1 cellular context compared by ENCODE assay signal in genomic region chr7:44123190-44124003, GRCh38.
A peak's percentile ranks its signal among the peaks of the same experiment; 100 is the strongest.
TF ChIP-seq lines count a peak whose summit lies in the region.

Gene POLD2 (minus strand): TSS chr7:44123548. CDS start chr7:44122053, 1,495 bp downstream.

TF ChIP-seq in K562, 482 proteins besides CTCF, POLR2A, EP300 and RAD21 (continued from another document and continues in another):
- TF ChIP-seq, protein P1, sequence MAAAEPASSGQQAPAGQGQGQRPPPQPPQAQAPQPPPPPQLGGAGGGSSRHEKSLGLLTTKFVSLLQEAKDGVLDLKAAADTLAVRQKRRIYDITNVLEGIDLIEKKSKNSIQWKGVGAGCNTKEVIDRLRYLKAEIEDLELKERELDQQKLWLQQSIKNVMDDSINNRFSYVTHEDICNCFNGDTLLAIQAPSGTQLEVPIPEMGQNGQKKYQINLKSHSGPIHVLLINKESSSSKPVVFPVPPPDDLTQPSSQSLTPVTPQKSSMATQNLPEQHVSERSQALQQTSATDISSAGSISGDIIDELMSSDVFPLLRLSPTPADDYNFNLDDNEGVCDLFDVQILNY (CRISPR knock-in tag; IDR thresholded peaks at IDR 0.05): no peak
- TF ChIP-seq ZNF174 (CRISPR knock-in tag; IDR thresholded peaks at IDR 0.05) (no peak), ZNF124 (CRISPR knock-in tag; IDR thresholded peaks at IDR 0.05) (no peak), HMG20A (CRISPR knock-in tag; conservative IDR thresholded peaks at IDR 0.05) (no peak), SUPT5H (IDR thresholded peaks at IDR 0.05) (peak; percentile 80), MTA2 (IDR thresholded peaks at IDR 0.05; ENCODE audit: low read depth) (no peak), CGGBP1 (CRISPR knock-in tag; IDR thresholded peaks at IDR 0.05) (no peak), FOXJ2 (tag; IDR thresholded peaks at IDR 0.05) (no peak), UBTF (IDR thresholded peaks at IDR 0.05; ENCODE audit: borderline replicate concordance in 1 of 2, low read depth in 2 of 2, low read length in 2 of 2) (no peak), ZNF232 (CRISPR knock-in tag; IDR thresholded peaks at IDR 0.05) (no peak), RBM25 (IDR thresholded peaks at IDR 0.05; ENCODE audit: low read depth, low read length, severe bottlenecking) (peak; percentile 98), AFF4 (CRISPR knock-in tag; IDR thresholded peaks at IDR 0.05) (peak; percentile 73; the same call in 1 of the 2 replicates), WHSC1 (IDR thresholded peaks at IDR 0.05; ENCODE audit: low read length) (no peak), BRF1 (IDR thresholded peaks at IDR 0.05; ENCODE audit: borderline replicate concordance, extremely low read depth, insufficient read length) (no peak), GABPB2 (CRISPR knock-in tag; conservative IDR thresholded peaks at IDR 0.05) (no peak), CAMTA2 (CRISPR knock-in tag; conservative IDR thresholded peaks at IDR 0.05) (no peak)
- TF ChIP-seq, protein P2, sequence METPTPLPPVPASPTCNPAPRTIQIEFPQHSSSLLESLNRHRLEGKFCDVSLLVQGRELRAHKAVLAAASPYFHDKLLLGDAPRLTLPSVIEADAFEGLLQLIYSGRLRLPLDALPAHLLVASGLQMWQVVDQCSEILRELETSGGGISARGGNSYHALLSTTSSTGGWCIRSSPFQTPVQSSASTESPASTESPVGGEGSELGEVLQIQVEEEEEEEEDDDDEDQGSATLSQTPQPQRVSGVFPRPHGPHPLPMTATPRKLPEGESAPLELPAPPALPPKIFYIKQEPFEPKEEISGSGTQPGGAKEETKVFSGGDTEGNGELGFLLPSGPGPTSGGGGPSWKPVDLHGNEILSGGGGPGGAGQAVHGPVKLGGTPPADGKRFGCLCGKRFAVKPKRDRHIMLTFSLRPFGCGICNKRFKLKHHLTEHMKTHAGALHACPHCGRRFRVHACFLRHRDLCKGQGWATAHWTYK (CRISPR knock-in tag; IDR thresholded peaks at IDR 0.05): peak; percentile 54; the same call in 1 of the 2 replicates
- TF ChIP-seq, protein P3, sequence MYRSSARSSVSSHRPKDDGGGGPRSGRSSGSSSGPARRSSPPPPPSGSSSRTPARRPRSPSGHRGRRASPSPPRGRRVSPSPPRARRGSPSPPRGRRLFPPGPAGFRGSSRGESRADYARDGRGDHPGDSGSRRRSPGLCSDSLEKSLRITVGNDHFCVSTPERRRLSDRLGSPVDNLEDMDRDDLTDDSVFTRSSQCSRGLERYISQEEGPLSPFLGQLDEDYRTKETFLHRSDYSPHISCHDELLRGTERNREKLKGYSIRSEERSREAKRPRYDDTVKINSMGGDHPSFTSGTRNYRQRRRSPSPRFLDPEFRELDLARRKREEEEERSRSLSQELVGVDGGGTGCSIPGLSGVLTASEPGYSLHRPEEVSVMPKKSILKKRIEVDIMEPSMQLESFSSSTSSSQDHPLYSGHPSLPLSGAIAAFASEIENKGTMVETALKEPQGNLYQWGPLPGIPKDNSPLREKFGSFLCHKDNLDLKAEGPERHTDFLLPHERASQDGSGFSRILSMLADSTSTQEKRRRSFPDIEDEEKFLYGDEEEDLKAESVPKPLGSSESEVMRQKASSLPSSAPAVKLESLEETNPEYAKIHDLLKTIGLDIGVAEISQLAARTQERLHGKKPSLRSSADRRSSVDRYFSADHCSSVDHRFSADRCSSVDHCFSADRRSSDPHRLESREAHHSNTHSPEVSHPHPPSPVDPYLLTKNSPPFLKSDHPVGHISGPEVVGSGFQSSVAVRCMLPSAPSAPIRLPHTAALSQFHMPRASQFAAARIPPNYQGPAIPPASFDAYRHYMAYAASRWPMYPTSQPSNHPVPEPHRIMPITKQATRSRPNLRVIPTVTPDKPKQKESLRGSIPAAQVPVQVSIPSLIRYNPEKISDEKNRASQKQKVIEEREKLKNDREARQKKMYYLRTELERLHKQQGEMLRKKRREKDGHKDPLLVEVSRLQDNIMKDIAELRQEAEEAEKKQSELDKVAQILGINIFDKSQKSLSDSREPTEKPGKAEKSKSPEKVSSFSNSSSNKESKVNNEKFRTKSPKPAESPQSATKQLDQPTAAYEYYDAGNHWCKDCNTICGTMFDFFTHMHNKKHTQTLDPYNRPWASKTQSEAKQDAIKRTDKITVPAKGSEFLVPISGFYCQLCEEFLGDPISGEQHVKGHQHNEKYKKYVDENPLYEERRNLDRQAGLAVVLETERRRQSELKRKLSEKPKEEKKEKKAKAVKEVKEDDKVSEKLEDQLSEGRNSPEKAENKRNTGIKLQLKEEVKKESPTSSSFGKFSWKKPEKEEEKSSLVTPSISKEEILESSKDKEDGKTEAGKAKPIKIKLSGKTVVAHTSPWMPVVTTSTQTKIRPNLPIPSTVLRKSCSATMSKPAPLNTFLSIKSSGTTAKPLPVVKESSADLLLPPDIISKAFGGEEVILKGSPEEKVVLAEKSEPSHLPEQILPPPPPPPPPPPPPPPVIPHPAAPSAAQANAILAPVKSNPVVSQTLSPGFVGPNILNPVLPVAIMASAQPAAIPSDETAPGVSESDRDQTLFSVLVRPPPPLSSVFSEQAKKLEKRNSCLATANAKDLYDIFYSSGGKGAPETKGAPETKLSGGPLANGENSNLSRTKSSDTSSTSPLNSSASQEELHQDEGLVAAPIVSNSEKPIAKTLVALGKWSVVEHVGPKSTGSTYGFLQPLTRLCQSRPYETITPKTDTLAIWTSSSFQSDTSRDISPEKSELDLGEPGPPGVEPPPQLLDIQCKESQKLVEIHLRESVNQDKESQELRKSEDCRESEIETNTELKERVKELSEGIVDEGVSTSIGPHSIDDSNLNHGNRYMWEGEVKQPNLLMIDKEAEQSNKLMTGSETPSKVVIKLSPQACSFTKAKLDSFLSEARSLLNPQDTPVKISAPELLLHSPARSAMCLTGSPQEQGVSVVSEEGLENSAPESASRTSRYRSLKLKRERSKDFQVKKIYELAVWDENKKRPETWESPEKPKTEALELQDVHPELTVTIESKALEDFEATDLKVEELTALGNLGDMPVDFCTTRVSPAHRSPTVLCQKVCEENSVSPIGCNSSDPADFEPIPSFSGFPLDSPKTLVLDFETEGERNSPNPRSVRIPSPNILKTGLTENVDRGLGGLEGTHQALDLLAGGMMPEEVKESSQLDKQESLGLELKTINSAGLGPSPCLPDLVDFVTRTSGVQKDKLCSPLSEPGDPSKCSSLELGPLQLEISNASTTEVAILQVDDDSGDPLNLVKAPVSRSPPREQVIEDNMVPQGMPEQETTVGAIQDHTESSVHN (IDR thresholded peaks at IDR 0.05; ENCODE audit: borderline replicate concordance in 1 of 2, low read depth in 1 of 2): no peak
- TF ChIP-seq, protein P4, sequence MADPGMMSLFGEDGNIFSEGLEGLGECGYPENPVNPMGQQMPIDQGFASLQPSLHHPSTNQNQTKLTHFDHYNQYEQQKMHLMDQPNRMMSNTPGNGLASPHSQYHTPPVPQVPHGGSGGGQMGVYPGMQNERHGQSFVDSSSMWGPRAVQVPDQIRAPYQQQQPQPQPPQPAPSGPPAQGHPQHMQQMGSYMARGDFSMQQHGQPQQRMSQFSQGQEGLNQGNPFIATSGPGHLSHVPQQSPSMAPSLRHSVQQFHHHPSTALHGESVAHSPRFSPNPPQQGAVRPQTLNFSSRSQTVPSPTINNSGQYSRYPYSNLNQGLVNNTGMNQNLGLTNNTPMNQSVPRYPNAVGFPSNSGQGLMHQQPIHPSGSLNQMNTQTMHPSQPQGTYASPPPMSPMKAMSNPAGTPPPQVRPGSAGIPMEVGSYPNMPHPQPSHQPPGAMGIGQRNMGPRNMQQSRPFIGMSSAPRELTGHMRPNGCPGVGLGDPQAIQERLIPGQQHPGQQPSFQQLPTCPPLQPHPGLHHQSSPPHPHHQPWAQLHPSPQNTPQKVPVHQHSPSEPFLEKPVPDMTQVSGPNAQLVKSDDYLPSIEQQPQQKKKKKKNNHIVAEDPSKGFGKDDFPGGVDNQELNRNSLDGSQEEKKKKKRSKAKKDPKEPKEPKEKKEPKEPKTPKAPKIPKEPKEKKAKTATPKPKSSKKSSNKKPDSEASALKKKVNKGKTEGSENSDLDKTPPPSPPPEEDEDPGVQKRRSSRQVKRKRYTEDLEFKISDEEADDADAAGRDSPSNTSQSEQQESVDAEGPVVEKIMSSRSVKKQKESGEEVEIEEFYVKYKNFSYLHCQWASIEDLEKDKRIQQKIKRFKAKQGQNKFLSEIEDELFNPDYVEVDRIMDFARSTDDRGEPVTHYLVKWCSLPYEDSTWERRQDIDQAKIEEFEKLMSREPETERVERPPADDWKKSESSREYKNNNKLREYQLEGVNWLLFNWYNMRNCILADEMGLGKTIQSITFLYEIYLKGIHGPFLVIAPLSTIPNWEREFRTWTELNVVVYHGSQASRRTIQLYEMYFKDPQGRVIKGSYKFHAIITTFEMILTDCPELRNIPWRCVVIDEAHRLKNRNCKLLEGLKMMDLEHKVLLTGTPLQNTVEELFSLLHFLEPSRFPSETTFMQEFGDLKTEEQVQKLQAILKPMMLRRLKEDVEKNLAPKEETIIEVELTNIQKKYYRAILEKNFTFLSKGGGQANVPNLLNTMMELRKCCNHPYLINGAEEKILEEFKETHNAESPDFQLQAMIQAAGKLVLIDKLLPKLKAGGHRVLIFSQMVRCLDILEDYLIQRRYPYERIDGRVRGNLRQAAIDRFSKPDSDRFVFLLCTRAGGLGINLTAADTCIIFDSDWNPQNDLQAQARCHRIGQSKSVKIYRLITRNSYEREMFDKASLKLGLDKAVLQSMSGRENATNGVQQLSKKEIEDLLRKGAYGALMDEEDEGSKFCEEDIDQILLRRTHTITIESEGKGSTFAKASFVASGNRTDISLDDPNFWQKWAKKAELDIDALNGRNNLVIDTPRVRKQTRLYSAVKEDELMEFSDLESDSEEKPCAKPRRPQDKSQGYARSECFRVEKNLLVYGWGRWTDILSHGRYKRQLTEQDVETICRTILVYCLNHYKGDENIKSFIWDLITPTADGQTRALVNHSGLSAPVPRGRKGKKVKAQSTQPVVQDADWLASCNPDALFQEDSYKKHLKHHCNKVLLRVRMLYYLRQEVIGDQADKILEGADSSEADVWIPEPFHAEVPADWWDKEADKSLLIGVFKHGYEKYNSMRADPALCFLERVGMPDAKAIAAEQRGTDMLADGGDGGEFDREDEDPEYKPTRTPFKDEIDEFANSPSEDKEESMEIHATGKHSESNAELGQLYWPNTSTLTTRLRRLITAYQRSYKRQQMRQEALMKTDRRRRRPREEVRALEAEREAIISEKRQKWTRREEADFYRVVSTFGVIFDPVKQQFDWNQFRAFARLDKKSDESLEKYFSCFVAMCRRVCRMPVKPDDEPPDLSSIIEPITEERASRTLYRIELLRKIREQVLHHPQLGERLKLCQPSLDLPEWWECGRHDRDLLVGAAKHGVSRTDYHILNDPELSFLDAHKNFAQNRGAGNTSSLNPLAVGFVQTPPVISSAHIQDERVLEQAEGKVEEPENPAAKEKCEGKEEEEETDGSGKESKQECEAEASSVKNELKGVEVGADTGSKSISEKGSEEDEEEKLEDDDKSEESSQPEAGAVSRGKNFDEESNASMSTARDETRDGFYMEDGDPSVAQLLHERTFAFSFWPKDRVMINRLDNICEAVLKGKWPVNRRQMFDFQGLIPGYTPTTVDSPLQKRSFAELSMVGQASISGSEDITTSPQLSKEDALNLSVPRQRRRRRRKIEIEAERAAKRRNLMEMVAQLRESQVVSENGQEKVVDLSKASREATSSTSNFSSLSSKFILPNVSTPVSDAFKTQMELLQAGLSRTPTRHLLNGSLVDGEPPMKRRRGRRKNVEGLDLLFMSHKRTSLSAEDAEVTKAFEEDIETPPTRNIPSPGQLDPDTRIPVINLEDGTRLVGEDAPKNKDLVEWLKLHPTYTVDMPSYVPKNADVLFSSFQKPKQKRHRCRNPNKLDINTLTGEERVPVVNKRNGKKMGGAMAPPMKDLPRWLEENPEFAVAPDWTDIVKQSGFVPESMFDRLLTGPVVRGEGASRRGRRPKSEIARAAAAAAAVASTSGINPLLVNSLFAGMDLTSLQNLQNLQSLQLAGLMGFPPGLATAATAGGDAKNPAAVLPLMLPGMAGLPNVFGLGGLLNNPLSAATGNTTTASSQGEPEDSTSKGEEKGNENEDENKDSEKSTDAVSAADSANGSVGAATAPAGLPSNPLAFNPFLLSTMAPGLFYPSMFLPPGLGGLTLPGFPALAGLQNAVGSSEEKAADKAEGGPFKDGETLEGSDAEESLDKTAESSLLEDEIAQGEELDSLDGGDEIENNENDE (IDR thresholded peaks at IDR 0.05; ENCODE audit: low read depth, low read length): no peak
